In genomic region chr16:13994239-13995106, GRCh38 we compare ENCODE assay signal across 16 cellular contexts.
DNase-seq lines count a peak whose midpoint lies in the region; ATAC-seq, FAIRE-seq and TF ChIP-seq lines count a peak whose summit lies in the region.
"Had no signal": no experiment of that assay in that cellular context is flagged by ENCODE, and none has a peak within 500 bp of the region (broad histone marks: within the 10 kb centered on the region; RNA-seq: fewer than 3 reads in every experiment).

No MANE protein-coding gene starts in this region.

- H3K27ac ChIP-seq in cardiac muscle cell (peak overlapping the region; percentile 25), psoas muscle (peak overlapping the region; percentile 77), small intestine (ENCODE audit: low read depth in 1 of 2, low read length in 1 of 2) (no peak overlapping the region)
- H3K27ac ChIP-seq: PC-9 had no signal

- H3K36me3 ChIP-seq in cardiac muscle cell (no peaks in the 10 kb centered on the region), psoas muscle (ENCODE audit: insufficient read depth in 1 of 2, low read depth in 1 of 2) (no peaks in the 10 kb centered on the region), small intestine (ENCODE audit: control insufficient read depth in 2 of 2, insufficient read depth in 2 of 2, low read length in 2 of 2) (no peaks in the 10 kb centered on the region)

- H3K27me3 ChIP-seq in cardiac muscle cell, result no peaks in the 10 kb centered on the region
- H3K27me3 ChIP-seq in psoas muscle (ENCODE audit: insufficient read depth in 3 of 3, low read length in 2 of 3), result no peaks in the 10 kb centered on the region
- H3K27me3 ChIP-seq in small intestine (ENCODE audit: control insufficient read depth in 2 of 2, insufficient read depth in 2 of 2, low read length in 2 of 2), result no peaks in the 10 kb centered on the region

- no peak for FAIRE-seq in small intestine (lab: Jason Lieb, UNC)
- FAIRE-seq: GM19239, islet of Langerhans had no signal

- WGBS in psoas muscle, 3 donors, result 11 to 17% (median 12%) methylated on average over 14 of the region's 14 CpGs
- WGBS in small intestine, 3 donors, result 58 to 65% (median 60%) methylated on average over 14 of the region's 14 CpGs

- H3K4me1 ChIP-seq in cardiac muscle cell (ENCODE audit: low read depth) (peaks cover 16% of the 10 kb centered on the region), psoas muscle (peaks cover 7% of the 10 kb centered on the region), small intestine (ENCODE audit: control insufficient read depth in 2 of 2, insufficient read depth in 1 of 2, low read depth in 1 of 2, low read length in 1 of 2) (no peaks in the 10 kb centered on the region)

- no peak overlapping the region for H3K4me3 ChIP-seq in cardiac muscle cell
- peak overlapping the region; percentile 12 for H3K4me3 ChIP-seq in psoas muscle
- no peak overlapping the region for H3K4me3 ChIP-seq in small intestine (ENCODE audit: low read depth in 1 of 2, low read length in 2 of 2)
- H3K4me3 ChIP-seq: PC-9 had no signal

- H3K9me3 ChIP-seq in cardiac muscle cell (ENCODE audit: low read depth) (no peaks in the 10 kb centered on the region), psoas muscle (no peaks in the 10 kb centered on the region), small intestine (ENCODE audit: control insufficient read depth, low read depth) (no peaks in the 10 kb centered on the region)

- peak; percentile 95 to 99 (median 98) for ATAC-seq in psoas muscle
- ATAC-seq in HG03442 (IDR thresholded peaks at IDR 0.05; ENCODE audit: unreplicated experiment), result no peak

- TF ChIP-seq CTCF in cardiac muscle cell (IDR thresholded peaks at IDR 0.05; ENCODE audit: low read depth, low read length) (no peak), psoas muscle (IDR thresholded peaks at IDR 0.05) (no peak)

- intact Hi-C loops in psoas muscle (cut with DNase I), result no loop called here

- DNase-seq in HT1080 (ENCODE audit: low read depth) (peak; percentile 36), NCI-H345 treated with DMSO at 0.1 percent for 48 hours (lab: John Stamatoyannopoulos, UW; ENCODE audit: unreplicated experiment) (peak; percentile 19), cardiac muscle cell (ENCODE audit: low read depth in 1 of 2, low spot score in 1 of 2) (peak in 1 of 2 donors; percentile 14), psoas muscle (peak in 1 of 2 donors; percentile 64), small intestine (no peak), COR-L47 (lab: John Stamatoyannopoulos, UW) (no peak)
- DNase-seq: activated CD4-positive, alpha-beta T cell treated with anti-CD3 and anti-CD28 coated beads for 48 hours; activated naive CD4-positive, alpha-beta T cell treated with anti-CD3 and anti-CD28 coated beads, Interleukin-2, amount 10 ng/mL, durations not matched to agents 7 days and 5 days; activated T-cell treated with anti-CD3 and anti-CD28 coated beads for 4 hours; DMS79; NCI-H446; PC-9; stimulated activated CD4-positive, alpha-beta T cell treated with anti-CD3 and anti-CD28 coated beads, Interleukin-4, amount 100 ng/mL, for 4 hours had no signal

Comparison
In these comparisons a context has a peak if more than half of its experiments do, and no peak if none do; other contexts are left out.
1. DNase-seq: peak in HT1080 (single experiment) and NCI-H345 treated with DMSO at 0.1 percent for 48 hours (single experiment); none in small intestine (single experiment) and COR-L47 (single experiment).
2. H3K27ac ChIP-seq: peak in cardiac muscle cell (single experiment) and psoas muscle (single experiment); none in small intestine (0 of 2).